In the genomic region with DNA sequence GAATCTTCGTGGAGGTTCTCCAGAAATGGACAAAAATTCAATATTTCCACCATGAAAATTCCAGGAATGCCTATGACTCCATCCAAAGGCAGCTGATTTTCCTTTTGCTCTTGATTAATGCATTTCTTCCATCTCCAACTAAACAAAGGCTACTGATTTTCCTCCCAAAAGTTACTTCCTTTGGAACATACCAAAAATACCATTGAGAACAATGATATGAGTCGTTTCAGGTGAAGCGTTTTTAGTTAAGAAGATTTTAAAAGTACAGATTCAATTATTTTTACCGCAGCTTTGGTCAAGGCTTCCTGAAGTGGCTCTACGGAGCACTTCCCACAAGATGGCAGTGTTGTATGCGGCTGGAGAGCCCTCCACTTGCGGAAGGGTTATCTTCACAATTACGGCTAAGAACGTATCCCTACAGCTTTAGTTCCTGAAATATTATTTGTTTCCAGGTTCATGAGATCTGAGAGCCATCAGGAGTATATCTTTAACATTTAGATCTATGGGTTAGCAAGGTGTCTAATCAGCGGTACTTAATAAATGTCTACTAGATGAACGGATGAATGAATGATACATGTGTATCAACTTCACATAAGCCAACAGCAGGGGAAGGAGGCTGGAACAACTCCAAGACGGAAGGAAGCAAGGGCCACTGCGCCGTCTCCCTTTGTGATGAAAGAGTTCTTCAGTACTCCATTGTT, we compare ENCODE assay signal across 7 cellular contexts. TPM values are rescaled to one million over a fixed set of nuclear protein-coding genes. Genes with fewer than 3 reads are reported as not detected.
DNase-seq lines count a peak whose midpoint lies in the region; ATAC-seq, FAIRE-seq and TF ChIP-seq lines count a peak whose summit lies in the region.

No MANE protein-coding gene starts in this region.

- H3K4me3 ChIP-seq in body of pancreas, result no peak overlapping the region
- peak overlapping the region in 1 of 4 donors; percentile 5 for H3K4me3 ChIP-seq in sigmoid colon

- DNase-seq in KG1 (lab: John Stamatoyannopoulos, UW) (peak; percentile 49), body of pancreas (peak; percentile 60 to 68 (median 64)), iPS DF 4.7 (ENCODE audit: extremely low read depth, low spot score) (peak; percentile 49), sigmoid colon (peak; percentile 78)

- no peak overlapping the region for H3K27ac ChIP-seq in body of pancreas
- peak overlapping the region in 3 of 4 donors; percentile 43 to 78 (median 58) for H3K27ac ChIP-seq in sigmoid colon

- ATAC-seq in SK-N-SH treated with all-trans-retinoic acid at 6 μM for 48 hours, result peak; percentile 91
- ATAC-seq in body of pancreas, result peak; percentile 81
- no peak for ATAC-seq in GM18519 (IDR thresholded peaks at IDR 0.05; ENCODE audit: low FRiP score, unreplicated experiment)

- TF ChIP-seq EP300 in sigmoid colon (IDR thresholded peaks at IDR 0.05), result no peak

- TF ChIP-seq CTCF in body of pancreas (IDR thresholded peaks at IDR 0.05), result peak; percentile 63 to 76 (median 71)
- TF ChIP-seq CTCF in sigmoid colon (IDR thresholded peaks at IDR 0.05), result peak; percentile 35 to 82 (median 58)

- peak; percentile 93 for FAIRE-seq in G401.6 (lab: Jason Lieb, UNC)

- TF ChIP-seq POLR2A in body of pancreas (IDR thresholded peaks at IDR 0.05), result no peak
- no peak for TF ChIP-seq POLR2A in sigmoid colon (IDR thresholded peaks at IDR 0.05)

- no peaks in the 10 kb centered on the region for H3K36me3 ChIP-seq in body of pancreas (replicated peaks in 1 of 2; ENCODE audit: insufficient read depth in 1 of 2, low read depth in 2 of 2)
- no peaks in the 10 kb centered on the region for H3K36me3 ChIP-seq in sigmoid colon

- 9 to 16% methylated on average over 14 of the region's 14 CpGs for WGBS in body of pancreas, 2 donors
- 13 to 19% methylated on average over 14 of the region's 14 CpGs for WGBS in sigmoid colon, 2 donors

- H3K27me3 ChIP-seq in body of pancreas (no peaks in the 10 kb centered on the region), sigmoid colon (no peaks in the 10 kb centered on the region)

- H3K4me1 ChIP-seq in body of pancreas (peaks cover 14% of the 10 kb centered on the region), sigmoid colon (peaks cover 0 to 41% (median 23%) of the 10 kb centered on the region in 4 donors)

- H3K9me3 ChIP-seq in body of pancreas (no peaks in the 10 kb centered on the region), sigmoid colon (no peaks in the 10 kb centered on the region)

- intact Hi-C loops in body of pancreas (cut with DNase I), result loop anchor here (10.0 kb wide), 1 partner anchor 114 kb away; no protein-coding TSS in a partner anchor
- intact Hi-C loops in sigmoid colon (cut with DNase I), result loop anchor here (1.0 to 5.0 kb wide), 4 partner anchors 112 to 1061 kb away; a partner anchor contains a TSS

TF ChIP-seq in SK-N-SH treated with all-trans-retinoic acid at 6 μM for 48 hours, 23 proteins besides CTCF, POLR2A, EP300 and RAD21:
- TF ChIP-seq ZC3H10 (CRISPR knock-in tag; IDR thresholded peaks at IDR 0.05), result no peak
- no peak for TF ChIP-seq TOX (CRISPR knock-in tag; IDR thresholded peaks at IDR 0.05; ENCODE audit: borderline replicate concordance)
- no peak for TF ChIP-seq CSDC2 (CRISPR knock-in tag; IDR thresholded peaks at IDR 0.05)
- TF ChIP-seq SNAI2 (CRISPR knock-in tag; IDR thresholded peaks at IDR 0.05), result no peak
- TF ChIP-seq ZNF8 (CRISPR knock-in tag; IDR thresholded peaks at IDR 0.05), result no peak
- TF ChIP-seq, protein P1, sequence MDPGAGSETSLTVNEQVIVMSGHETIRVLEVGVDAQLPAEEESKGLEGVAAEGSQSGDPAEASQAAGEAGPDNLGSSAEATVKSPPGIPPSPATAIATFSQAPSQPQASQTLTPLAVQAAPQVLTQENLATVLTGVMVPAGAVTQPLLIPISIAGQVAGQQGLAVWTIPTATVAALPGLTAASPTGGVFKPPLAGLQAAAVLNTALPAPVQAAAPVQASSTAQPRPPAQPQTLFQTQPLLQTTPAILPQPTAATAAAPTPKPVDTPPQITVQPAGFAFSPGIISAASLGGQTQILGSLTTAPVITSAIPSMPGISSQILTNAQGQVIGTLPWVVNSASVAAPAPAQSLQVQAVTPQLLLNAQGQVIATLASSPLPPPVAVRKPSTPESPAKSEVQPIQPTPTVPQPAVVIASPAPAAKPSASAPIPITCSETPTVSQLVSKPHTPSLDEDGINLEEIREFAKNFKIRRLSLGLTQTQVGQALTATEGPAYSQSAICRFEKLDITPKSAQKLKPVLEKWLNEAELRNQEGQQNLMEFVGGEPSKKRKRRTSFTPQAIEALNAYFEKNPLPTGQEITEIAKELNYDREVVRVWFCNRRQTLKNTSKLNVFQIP (CRISPR knock-in tag; IDR thresholded peaks at IDR 0.05; ENCODE audit: borderline replicate concordance, low read depth), result 0 out of 2 replicates have a peak, but pooled peaks have one; percentile 36
- TF ChIP-seq, protein P2, sequence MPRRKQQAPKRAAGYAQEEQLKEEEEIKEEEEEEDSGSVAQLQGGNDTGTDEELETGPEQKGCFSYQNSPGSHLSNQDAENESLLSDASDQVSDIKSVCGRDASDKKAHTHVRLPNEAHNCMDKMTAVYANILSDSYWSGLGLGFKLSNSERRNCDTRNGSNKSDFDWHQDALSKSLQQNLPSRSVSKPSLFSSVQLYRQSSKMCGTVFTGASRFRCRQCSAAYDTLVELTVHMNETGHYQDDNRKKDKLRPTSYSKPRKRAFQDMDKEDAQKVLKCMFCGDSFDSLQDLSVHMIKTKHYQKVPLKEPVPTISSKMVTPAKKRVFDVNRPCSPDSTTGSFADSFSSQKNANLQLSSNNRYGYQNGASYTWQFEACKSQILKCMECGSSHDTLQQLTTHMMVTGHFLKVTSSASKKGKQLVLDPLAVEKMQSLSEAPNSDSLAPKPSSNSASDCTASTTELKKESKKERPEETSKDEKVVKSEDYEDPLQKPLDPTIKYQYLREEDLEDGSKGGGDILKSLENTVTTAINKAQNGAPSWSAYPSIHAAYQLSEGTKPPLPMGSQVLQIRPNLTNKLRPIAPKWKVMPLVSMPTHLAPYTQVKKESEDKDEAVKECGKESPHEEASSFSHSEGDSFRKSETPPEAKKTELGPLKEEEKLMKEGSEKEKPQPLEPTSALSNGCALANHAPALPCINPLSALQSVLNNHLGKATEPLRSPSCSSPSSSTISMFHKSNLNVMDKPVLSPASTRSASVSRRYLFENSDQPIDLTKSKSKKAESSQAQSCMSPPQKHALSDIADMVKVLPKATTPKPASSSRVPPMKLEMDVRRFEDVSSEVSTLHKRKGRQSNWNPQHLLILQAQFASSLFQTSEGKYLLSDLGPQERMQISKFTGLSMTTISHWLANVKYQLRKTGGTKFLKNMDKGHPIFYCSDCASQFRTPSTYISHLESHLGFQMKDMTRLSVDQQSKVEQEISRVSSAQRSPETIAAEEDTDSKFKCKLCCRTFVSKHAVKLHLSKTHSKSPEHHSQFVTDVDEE (CRISPR knock-in tag; IDR thresholded peaks at IDR 0.05), result no peak
- no peak for TF ChIP-seq ARNTL (CRISPR knock-in tag; IDR thresholded peaks at IDR 0.05; ENCODE audit: borderline replicate concordance, low read depth)
- no peak for TF ChIP-seq PPARA (CRISPR knock-in tag; IDR thresholded peaks at IDR 0.05; ENCODE audit: borderline replicate concordance)
- no peak for TF ChIP-seq ZFP30 (CRISPR knock-in tag; IDR thresholded peaks at IDR 0.05)
- TF ChIP-seq OSR1 (CRISPR knock-in tag; IDR thresholded peaks at IDR 0.05), result no peak
- TF ChIP-seq GLIS3 (CRISPR knock-in tag; IDR thresholded peaks at IDR 0.05), result no peak
- TF ChIP-seq, protein P3, sequence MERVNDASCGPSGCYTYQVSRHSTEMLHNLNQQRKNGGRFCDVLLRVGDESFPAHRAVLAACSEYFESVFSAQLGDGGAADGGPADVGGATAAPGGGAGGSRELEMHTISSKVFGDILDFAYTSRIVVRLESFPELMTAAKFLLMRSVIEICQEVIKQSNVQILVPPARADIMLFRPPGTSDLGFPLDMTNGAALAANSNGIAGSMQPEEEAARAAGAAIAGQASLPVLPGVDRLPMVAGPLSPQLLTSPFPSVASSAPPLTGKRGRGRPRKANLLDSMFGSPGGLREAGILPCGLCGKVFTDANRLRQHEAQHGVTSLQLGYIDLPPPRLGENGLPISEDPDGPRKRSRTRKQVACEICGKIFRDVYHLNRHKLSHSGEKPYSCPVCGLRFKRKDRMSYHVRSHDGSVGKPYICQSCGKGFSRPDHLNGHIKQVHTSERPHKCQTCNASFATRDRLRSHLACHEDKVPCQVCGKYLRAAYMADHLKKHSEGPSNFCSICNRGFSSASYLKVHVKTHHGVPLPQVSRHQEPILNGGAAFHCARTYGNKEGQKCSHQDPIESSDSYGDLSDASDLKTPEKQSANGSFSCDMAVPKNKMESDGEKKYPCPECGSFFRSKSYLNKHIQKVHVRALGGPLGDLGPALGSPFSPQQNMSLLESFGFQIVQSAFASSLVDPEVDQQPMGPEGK (CRISPR knock-in tag; IDR thresholded peaks at IDR 0.05; ENCODE audit: borderline replicate concordance), result no peak
- no peak for TF ChIP-seq ZNF70 (CRISPR knock-in tag; IDR thresholded peaks at IDR 0.05)
- peak; percentile 59 for TF ChIP-seq ISL1 (CRISPR knock-in tag; IDR thresholded peaks at IDR 0.05)

RNA-seq across cellular contexts. Expression of a gene that starts 35.9 kb away (rescaled TPM):
- 10 to 100 TPM in 1 of 2 donors, 1 to 10 TPM in 1; 9.9 to 12.2 TPM for total RNA-seq in body of pancreas
- total RNA-seq in sigmoid colon, result 10 to 100 TPM in 3 of 4 donors, 1 to 10 TPM in 1; 8.6 to 22.2 (median 17.0) TPM
- polyA plus RNA-seq in sigmoid colon, result 1 to 10 TPM; 1.2 to 4.8 (median 2.8) TPM

RNA-seq across cellular contexts. Expression of a gene that starts 48.5 kb away (rescaled TPM):
- 1 to 10 TPM; 4.7 to 7.3 TPM for total RNA-seq in body of pancreas
- total RNA-seq in sigmoid colon, result 1 to 10 TPM; 1.8 to 5.3 (median 2.6) TPM
- under 1 TPM in 1 of 3 donors, not detected in 2; 0.41 TPM for polyA plus RNA-seq in sigmoid colon

RNA-seq across cellular contexts. Expression of a gene that starts 48.6 kb away (rescaled TPM):
- 1 to 10 TPM; 1.6 to 2.6 TPM for total RNA-seq in body of pancreas
- 10 to 100 TPM; 12.1 to 37.5 (median 26.0) TPM for total RNA-seq in sigmoid colon
- polyA plus RNA-seq in sigmoid colon, result 1 to 10 TPM in 1 of 3 donors, under 1 TPM in 2; 0.86 to 3.0 (median 0.92) TPM

Comparison
In these comparisons a context has a peak if more than half of its experiments do, and no peak if none do; other contexts are left out.
1. H3K27ac ChIP-seq: peak in sigmoid colon (3 of 4); none in body of pancreas (0 of 4).
2. Peak in every context shown above with its lines, with median percentiles within 50 percentile points of each other: DNase-seq.